Comparison of ENCODE assay signal across 22 cellular contexts in the genomic region with DNA sequence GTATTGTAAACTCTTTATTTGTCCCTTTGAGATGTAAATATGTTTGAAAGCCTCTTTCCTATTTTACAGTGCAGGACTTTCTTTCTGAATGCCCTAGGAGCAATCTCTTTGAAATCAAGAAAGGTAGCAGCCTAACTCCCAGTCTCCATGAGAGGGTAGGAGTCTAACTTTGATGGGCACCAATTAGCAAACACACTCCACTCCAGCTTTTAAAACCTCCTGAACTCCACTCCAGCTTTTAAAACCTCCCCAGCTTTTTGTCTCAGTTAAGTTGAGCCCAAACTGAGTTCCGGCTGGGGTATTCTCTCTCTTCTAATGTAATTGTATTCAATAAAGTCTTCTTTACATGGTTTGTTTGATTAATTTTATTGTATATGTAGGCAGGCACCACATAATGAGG.
"Had no signal": no experiment of that assay in that cellular context is flagged by ENCODE, and none has a peak within 500 bp of the region (broad histone marks: within the 10 kb centered on the region; RNA-seq: fewer than 3 reads in every experiment).

No MANE protein-coding gene starts in this region.

- H3K9me3 Mint-ChIP-seq: activated naive CD8-positive, alpha-beta T cell treated with anti-CD3 and anti-CD28 coated beads, Interleukin-2, amount 10 ng/mL, durations not matched to agents 7 days and 5 days; dendritic cell treated with granulocyte-macrophage colony-stimulating factor and Interleukin-4, amounts not matched to agents 40 ng/mL and 50 ng/mL, for 4 days; nephron progenitor cell had no signal

- DNase-seq: activated CD4-positive, alpha-beta T cell treated with anti-CD3 and anti-CD28 coated beads, Interleukin-2, amount 10 ng/mL, durations not matched to agents 24 days and 14 days; activated CD8-positive, alpha-beta T cell treated with anti-CD3 and anti-CD28 coated beads for 36 hours; activated naive CD4-positive, alpha-beta T cell; activated naive CD8-positive, alpha-beta T cell treated with anti-CD3 and anti-CD28 coated beads, Interleukin-2, amount 10 ng/mL, durations not matched to agents 7 days and 5 days; activated T-cell treated with anti-CD3 and anti-CD28 coated beads, Interleukin-2, amount 50 U/mL, for 1 hour; amygdala; effector CD8-positive, alpha-beta T cell; esophagus squamous epithelium; heart right ventricle; kidney; left lung; midbrain; nephron progenitor cell; small intestine; stimulated activated CD4-positive, alpha-beta T cell treated with anti-CD3 and anti-CD28 coated beads, Interleukin-15, amount 100 ng/mL, for 24 hours; stimulated activated CD4-positive, alpha-beta T cell treated with anti-CD3 and anti-CD28 coated beads, Interleukin-2, amount 100 ng/mL, for 48 hours; transverse colon; uterus had no signal

- ATAC-seq: activated CD8-positive, alpha-beta T cell treated with anti-CD3 and anti-CD28 coated beads for 36 hours; activated T-helper 17 cell treated with anti-CD3 and anti-CD28 coated beads, Interleukin-2, amount 50 U/mL, for 72 hours; heart right ventricle; left lung had no signal

- H3K4me1 Mint-ChIP-seq: activated CD4-positive, alpha-beta T cell treated with anti-CD3 and anti-CD28 coated beads, Interleukin-2, amount 10 ng/mL, durations not matched to agents 24 days and 14 days; activated naive CD8-positive, alpha-beta T cell treated with anti-CD3 and anti-CD28 coated beads, Interleukin-2, amount 10 ng/mL, durations not matched to agents 7 days and 5 days; activated T-helper 17 cell treated with anti-CD3 and anti-CD28 coated beads, Interleukin-2, amount 50 U/mL, for 72 hours; nephron progenitor cell had no signal

- H3K36me3 Mint-ChIP-seq: activated naive CD8-positive, alpha-beta T cell treated with anti-CD3 and anti-CD28 coated beads, Interleukin-2, amount 10 ng/mL, durations not matched to agents 7 days and 5 days had no signal

- H3K27ac Mint-ChIP-seq: activated CD4-positive, alpha-beta T cell treated with anti-CD3 and anti-CD28 coated beads, Interleukin-2, amount 10 ng/mL, durations not matched to agents 24 days and 14 days; activated CD8-positive, alpha-beta T cell treated with anti-CD3 and anti-CD28 coated beads for 36 hours; activated naive CD8-positive, alpha-beta T cell treated with anti-CD3 and anti-CD28 coated beads, Interleukin-2, amount 10 ng/mL, durations not matched to agents 7 days and 5 days; activated T-helper 17 cell treated with anti-CD3 and anti-CD28 coated beads, Interleukin-2, amount 50 U/mL, for 72 hours; dendritic cell treated with granulocyte-macrophage colony-stimulating factor and Interleukin-4, amounts not matched to agents 40 ng/mL and 50 ng/mL, for 4 days; nephron progenitor cell; progenitor cell of endocrine pancreas; stimulated activated naive CD8-positive, alpha-beta T cell treated with anti-CD3 and anti-CD28 coated beads, Interleukin-15, Interleukin-2, amounts not matched to agents 100 ng/mL and 50 ng/mL, for 24 hours had no signal

- H3K27me3 Mint-ChIP-seq: activated CD4-positive, alpha-beta T cell treated with anti-CD3 and anti-CD28 coated beads, Interleukin-2, amount 10 ng/mL, durations not matched to agents 24 days and 14 days; activated CD8-positive, alpha-beta T cell treated with anti-CD3 and anti-CD28 coated beads for 36 hours; activated naive CD8-positive, alpha-beta T cell treated with anti-CD3 and anti-CD28 coated beads, Interleukin-2, amount 10 ng/mL, durations not matched to agents 7 days and 5 days; activated T-helper 17 cell treated with anti-CD3 and anti-CD28 coated beads, Interleukin-2, amount 50 U/mL, for 72 hours; dendritic cell treated with granulocyte-macrophage colony-stimulating factor and Interleukin-4, amounts not matched to agents 40 ng/mL and 50 ng/mL, for 4 days; progenitor cell of endocrine pancreas; stimulated activated naive CD8-positive, alpha-beta T cell treated with anti-CD3 and anti-CD28 coated beads, Interleukin-15, Interleukin-2, amounts not matched to agents 100 ng/mL and 50 ng/mL, for 24 hours had no signal

- H3K4me3 Mint-ChIP-seq: activated CD4-positive, alpha-beta T cell treated with anti-CD3 and anti-CD28 coated beads, Interleukin-2, amount 10 ng/mL, durations not matched to agents 24 days and 14 days; activated CD8-positive, alpha-beta T cell treated with anti-CD3 and anti-CD28 coated beads for 36 hours; activated naive CD8-positive, alpha-beta T cell treated with anti-CD3 and anti-CD28 coated beads, Interleukin-2, amount 10 ng/mL, durations not matched to agents 7 days and 5 days; activated T-helper 17 cell treated with anti-CD3 and anti-CD28 coated beads, Interleukin-2, amount 50 U/mL, for 72 hours; dendritic cell treated with granulocyte-macrophage colony-stimulating factor and Interleukin-4, amounts not matched to agents 40 ng/mL and 50 ng/mL, for 4 days; nephron progenitor cell; stimulated activated naive CD8-positive, alpha-beta T cell treated with anti-CD3 and anti-CD28 coated beads, Interleukin-15, Interleukin-2, amounts not matched to agents 100 ng/mL and 50 ng/mL, for 24 hours had no signal
